In genomic region chr16:75244844-75245758, GRCh38 we compare ENCODE assay signal across 9 cellular contexts. TPM values are rescaled to one million over a fixed set of nuclear protein-coding genes. Genes with fewer than 3 reads are reported as not detected.
A peak's percentile ranks its signal among the peaks of the same experiment; 100 is the strongest.
DNase-seq lines count a peak whose midpoint lies in the region; ATAC-seq, FAIRE-seq and TF ChIP-seq lines count a peak whose summit lies in the region.
"Had no signal": no experiment of that assay in that cellular context is flagged by ENCODE, and none has a peak within 500 bp of the region (broad histone marks: within the 10 kb centered on the region; RNA-seq: fewer than 3 reads in every experiment).

No MANE protein-coding gene starts in this region.

- H3K4me3 Mint-ChIP-seq in glutamatergic neuron (ENCODE audit: unreplicated experiment) = peak overlapping the region; percentile 60
- H3K4me3 Mint-ChIP-seq in CD14-positive monocyte = peak overlapping the region in 1 of 2 donors; percentile 67

- peaks cover 50% of the 10 kb centered on the region for H3K4me1 Mint-ChIP-seq in glutamatergic neuron (ENCODE audit: low read depth, unreplicated experiment)
- peaks cover 11% of the 10 kb centered on the region for H3K4me1 Mint-ChIP-seq in CD14-positive monocyte

- ATAC-seq in HG02588 (IDR thresholded peaks at IDR 0.05; ENCODE audit: unreplicated experiment) (peak; percentile 39), pancreas (peak; percentile 76 to 88 (median 83)), GM21529 (IDR thresholded peaks at IDR 0.05; ENCODE audit: unreplicated experiment) (no peak)

- H3K36me3 ChIP-seq in pancreas = peaks cover 0 to 19% (median 12%) of the 10 kb centered on the region in 3 donors

- H3K27ac Mint-ChIP-seq in glutamatergic neuron (ENCODE audit: unreplicated experiment) (peak overlapping the region; percentile 74), CD14-positive monocyte (peak overlapping the region in 1 of 7 donors; percentile 62)

- WGBS in pancreas, 2 donors = 33 to 36% methylated on average over 25 of the region's 25 CpGs

- H3K9me3 Mint-ChIP-seq in glutamatergic neuron (ENCODE audit: unreplicated experiment) (peaks cover 28% of the 10 kb centered on the region), CD14-positive monocyte (peaks cover 0 to 9% (median 2%) of the 10 kb centered on the region in 7 donors)

- intact Hi-C loops in pancreas (cut with DNase I) (no loop called here), CD14-positive monocyte (cut with micrococcal nuclease) (no loop called here)

- H3K27ac ChIP-seq in pancreas = peak overlapping the region; percentile 86 to 98 (median 92)

- peak; percentile 89 for DNase-seq in AG20443 (ENCODE audit: low spot score)
- DNase-seq in glutamatergic neuron = no peak
- DNase-seq in pancreas = peak; percentile 83 to 98 (median 90)
- no peak for DNase-seq in SHP77 treated with DMSO at 0.1 percent for 48 hours (lab: John Stamatoyannopoulos, UW)
- DNase-seq in CD14-positive monocyte (ENCODE audit: low spot score) = no peak

- no peak for FAIRE-seq in pancreas (lab: Jason Lieb, UNC)

- peaks cover 47 to 52% (median 49%) of the 10 kb centered on the region in 3 donors for H3K4me1 ChIP-seq in pancreas

- H3K9me3 ChIP-seq in pancreas = no peaks in the 10 kb centered on the region

- H3K36me3 Mint-ChIP-seq in glutamatergic neuron (ENCODE audit: unreplicated experiment) (no peaks in the 10 kb centered on the region), CD14-positive monocyte (no peaks in the 10 kb centered on the region)

- peaks cover 29% of the 10 kb centered on the region for H3K27me3 Mint-ChIP-seq in glutamatergic neuron (ENCODE audit: unreplicated experiment)
- H3K27me3 Mint-ChIP-seq in CD14-positive monocyte (ENCODE audit: low read depth in 3 of 3) = peaks cover 76 to 97% (median 80%) of the 10 kb centered on the region in 3 donors

- H3K4me3 ChIP-seq in WI38 (ENCODE audit: low read depth, low read length) (peak overlapping the region; percentile 21), pancreas (no peak overlapping the region)

- TF ChIP-seq CTCF in WI38 (IDR thresholded peaks at IDR 0.05; ENCODE audit: low read depth, low read length) (no peak), glutamatergic neuron (IDR thresholded peaks at IDR 0.05; ENCODE audit: partially characterized antibody, unreplicated experiment) (no peak), pancreas (IDR thresholded peaks at IDR 0.05) (no peak), CD14-positive monocyte (IDR thresholded peaks at IDR 0.05) (no peak)

- H3K27me3 ChIP-seq in pancreas = no peaks in the 10 kb centered on the region

RNA-seq across cellular contexts. Expression of gene BCAR1, which starts 6.3 kb away (rescaled TPM):
- total RNA-seq in glutamatergic neuron (ENCODE audit: unreplicated experiment) = 212 TPM
- total RNA-seq in pancreas = 10 to 100 TPM; 30.1 to 56.9 (median 40.4) TPM
- 10 to 100 TPM; 60.1 to 66.7 TPM for polyA plus RNA-seq in pancreas
- polyA plus RNA-seq in CD14-positive monocyte = not detected

RNA-seq across cellular contexts. Expression of gene CTRB1, which starts 26.3 kb away (rescaled TPM):
- total RNA-seq in glutamatergic neuron (ENCODE audit: unreplicated experiment) = not detected
- over 10,000 TPM; 14,339 to 37,242 (median 26,937) TPM for total RNA-seq in pancreas
- over 10,000 TPM; 23,150 to 29,718 TPM for polyA plus RNA-seq in pancreas
- polyA plus RNA-seq in CD14-positive monocyte = not detected
- total RNA-seq: mononuclear cell had no signal

RNA-seq across cellular contexts. Expression of gene CTRB2, which starts 38.1 kb away (rescaled TPM):
- total RNA-seq in glutamatergic neuron (ENCODE audit: unreplicated experiment) (not detected), pancreas (over 10,000 TPM; 36,685 to 57,899 (median 39,778) TPM)
- polyA plus RNA-seq in pancreas (over 10,000 TPM; 20,002 to 30,463 TPM), CD14-positive monocyte (not detected)
- total RNA-seq: mononuclear cell had no signal

Comparison
In these comparisons a context has a peak if more than half of its experiments do, and no peak if none do; other contexts are left out.
1. DNase-seq: peak in AG20443 (single experiment) and pancreas (6 of 6); none in glutamatergic neuron (single experiment), SHP77 treated with DMSO at 0.1 percent for 48 hours (single experiment) and CD14-positive monocyte (single experiment).
2. RNA of gene CTRB1, which starts 26.3 kb away (total RNA-seq): 14,339 to 37,242 TPM in pancreas; not detected in glutamatergic neuron (single experiment); every median in the first group is over 1,000 times any median in the second.
3. RNA of gene CTRB2, which starts 38.1 kb away (total RNA-seq): 36,685 to 57,899 TPM in pancreas; not detected in glutamatergic neuron (single experiment); every median in the first group is over 1,000 times any median in the second.